Comparison of ENCODE assay signal across 21 cellular contexts in the genomic region with DNA sequence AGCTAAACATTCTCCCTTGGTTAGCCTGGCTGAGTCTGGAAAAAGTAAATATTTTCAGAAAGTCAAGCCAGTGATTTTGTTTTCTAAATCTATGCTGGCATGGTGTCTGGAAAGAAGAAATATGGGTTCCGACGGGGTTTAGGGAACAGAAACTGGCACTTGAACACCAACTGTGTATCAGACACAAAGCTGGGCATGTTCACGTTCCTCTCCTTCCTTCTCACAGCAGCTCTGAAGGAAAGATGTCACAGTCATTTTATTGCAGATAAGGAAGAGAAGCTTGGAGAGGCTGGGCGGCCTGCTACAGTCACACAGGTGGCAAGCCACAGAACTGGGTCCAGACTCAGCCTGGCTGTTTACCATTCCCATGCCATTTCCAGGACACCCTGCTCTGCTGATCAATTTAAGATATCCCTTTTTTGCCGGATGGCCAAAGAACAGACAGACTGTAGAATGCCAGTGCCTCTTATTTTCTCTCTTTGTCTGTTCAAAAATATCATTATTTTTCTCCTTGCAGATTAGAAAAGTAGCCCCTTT.
A peak's percentile ranks its signal among the peaks of the same experiment; 100 is the strongest.
DNase-seq lines count a peak whose midpoint lies in the region; ATAC-seq and TF ChIP-seq lines count a peak whose summit lies in the region.
"Had no signal": no experiment of that assay in that cellular context is flagged by ENCODE, and none has a peak within 500 bp of the region (broad histone marks: within the 10 kb centered on the region; RNA-seq: fewer than 3 reads in every experiment).

No MANE protein-coding gene starts in this region.

- H4K20me1 ChIP-seq in IMR-90 (ENCODE audit: insufficient read depth, low read length), result no peaks in the 10 kb centered on the region

- no peak overlapping the region; the same call in 1 of the 2 replicates for H3K23ac ChIP-seq in IMR-90 (ENCODE audit: low read depth, low read length)

- TF ChIP-seq CTCF in IMR-90 (conservative IDR thresholded peaks at IDR 0.05; ENCODE audit: low read depth, low read length), result no peak

- POLR2A ChIA-PET in IMR-90 (lab: Charles Lee; ENCODE audit: unreplicated experiment), result no interaction called here

- no peak overlapping the region for H4K91ac ChIP-seq in IMR-90 (ENCODE audit: insufficient read depth, low read depth, low read length)

- no peaks in the 10 kb centered on the region for H3K9me1 ChIP-seq in IMR-90 (ENCODE audit: insufficient read depth, low read length)

- no peak for TF ChIP-seq POLR2A in IMR-90 (IDR thresholded peaks at IDR 0.05; ENCODE audit: low read depth, low read length)

- no peak overlapping the region for H3K4me3 Mint-ChIP-seq in stimulated activated memory B cell treated with anti-CD40 and anti-IgM and Interleukin-4, amounts not matched to agents 10 μg/mL and 1 μg/mL and 100 μg/mL, for 72 hours
- H3K4me3 Mint-ChIP-seq: CD4-positive, CD25-positive, alpha-beta regulatory T cell; GM23338 had no signal

- H3K79me1 ChIP-seq in IMR-90 (ENCODE audit: low read depth in 1 of 2, low read length in 2 of 2), result no peaks in the 10 kb centered on the region

- no peak overlapping the region for H3K56ac ChIP-seq in IMR-90 (ENCODE audit: extremely low read depth, insufficient read depth, low read length)

- 0 out of 2 replicates have a peak overlapping the region, but pooled peaks have one; percentile 45 for H2BK20ac ChIP-seq in IMR-90 (ENCODE audit: low read depth, low read length)

- H3K18ac ChIP-seq in IMR-90 (ENCODE audit: low read depth, low read length), result no peak overlapping the region; the same call in 1 of the 2 replicates

- no peak overlapping the region for H3K4ac ChIP-seq in IMR-90 (ENCODE audit: low read depth, low read length)

- H3K4me1 Mint-ChIP-seq in stimulated activated memory B cell treated with anti-CD40 and anti-IgM and Interleukin-4, amounts not matched to agents 10 μg/mL and 1 μg/mL and 100 μg/mL, for 72 hours, result peaks cover 17% of the 10 kb centered on the region
- H3K4me1 Mint-ChIP-seq: CD4-positive, CD25-positive, alpha-beta regulatory T cell; GM23338 had no signal

- no peak overlapping the region for H2BK5ac ChIP-seq in IMR-90 (ENCODE audit: low read depth, low read length, poor library complexity, severe bottlenecking)

- intact Hi-C loops in IMR-90 (cut with micrococcal nuclease), result no loop called here

- H3K36me3 ChIP-seq in IMR-90 (ENCODE audit: control insufficient read depth, insufficient read depth, low read length), result no peaks in the 10 kb centered on the region
- H3K36me3 ChIP-seq: Peyer's patch had no signal

- peaks cover 3% of the 10 kb centered on the region for H3K9me3 Mint-ChIP-seq in stimulated activated memory B cell treated with anti-CD40 and anti-IgM and Interleukin-4, amounts not matched to agents 10 μg/mL and 1 μg/mL and 100 μg/mL, for 72 hours
- H3K9me3 Mint-ChIP-seq: GM23338 had no signal

- no peak overlapping the region for H4K8ac ChIP-seq in IMR-90 (ENCODE audit: low read depth in 2 of 2, low read length in 2 of 2)

- BruUV-seq in IMR-90 (replicated peaks; lab: Mats Ljungman, UMichigan), result no TSS peak

- in situ Hi-C loops in IMR-90 (cut with MboI; ENCODE audit: low sequenced_read_pairs), result no loop called here

- H2BK120ac ChIP-seq in IMR-90 (ENCODE audit: low read depth, low read length), result no peak overlapping the region

- no peak overlapping the region for H4K5ac ChIP-seq in IMR-90 (ENCODE audit: low read depth, low read length)

- TF ChIP-seq RAD21 in IMR-90 (IDR thresholded peaks at IDR 0.05; ENCODE audit: low read length), result no peak

- H3K4me2 ChIP-seq in IMR-90 (ENCODE audit: low read depth, low read length), result no peak overlapping the region; the same call in 1 of the 2 replicates
- H3K4me2 ChIP-seq: GM23338 had no signal

- H2AFZ ChIP-seq in IMR-90 (replicated peaks; ENCODE audit: low read length, poor library complexity), result no peak overlapping the region
- H2AFZ ChIP-seq: GM23338 had no signal

- no peak overlapping the region for H2BK15ac ChIP-seq in IMR-90 (ENCODE audit: low read depth, low read length)

- H2AK9ac ChIP-seq in IMR-90 (replicated peaks; ENCODE audit: low read depth, low read length, poor library complexity), result no peak overlapping the region

- H3K9ac ChIP-seq in IMR-90 (ENCODE audit: low read depth, low read length), result no peak overlapping the region

- no peaks in the 10 kb centered on the region for H3K27me3 Mint-ChIP-seq in stimulated activated memory B cell treated with anti-CD40 and anti-IgM and Interleukin-4, amounts not matched to agents 10 μg/mL and 1 μg/mL and 100 μg/mL, for 72 hours
- H3K27me3 Mint-ChIP-seq: CD4-positive, CD25-positive, alpha-beta regulatory T cell had no signal

- CTCF ChIA-PET in IMR-90 (lab: Yijun Ruan, JAX), result interaction anchor here (1.1 kb wide), 1 partner anchor 16 kb away, joined by 3 read pairs; no protein-coding TSS in a partner anchor

- no peaks in the 10 kb centered on the region for H3K36me3 Mint-ChIP-seq in stimulated activated memory B cell treated with anti-CD40 and anti-IgM and Interleukin-4, amounts not matched to agents 10 μg/mL and 1 μg/mL and 100 μg/mL, for 72 hours

- H3K27me3 ChIP-seq in IMR-90 (ENCODE audit: control insufficient read depth, insufficient read depth, low read length), result peaks cover 11% of the 10 kb centered on the region; the same call in 1 of the 2 replicates
- H3K27me3 ChIP-seq: Peyer's patch had no signal

- DNase-seq in IMR-90, result no peak
- DNase-seq in NOMO-1 (lab: John Stamatoyannopoulos, UW; ENCODE audit: unreplicated experiment in 2 of 2), result peak; percentile 20 to 82
- DNase-seq in hippocampal formation (lab: John Stamatoyannopoulos, UW), result peak; percentile 8 to 18
- no peak for DNase-seq in HuH-7.5 (ENCODE audit: low spot score)
- DNase-seq in activated CD4-positive, CD25-positive, alpha-beta regulatory T cell (lab: John Stamatoyannopoulos, UW), result no peak
- DNase-seq: ACHN; CD4-positive, CD25-positive, alpha-beta regulatory T cell; COR-L47; DMS 273 treated with DMSO at 0.1 percent for 48 hours; NCI-H1417; NCI-H187; NCI-H2107; NCI-H226; NCI-H524 treated with DMSO at 0.1 percent for 48 hours; Peyer's patch; T-helper 1 cell had no signal

- H3K4me1 ChIP-seq in IMR-90 (ENCODE audit: control insufficient read depth, insufficient read depth, low read length), result peaks cover 4% of the 10 kb centered on the region; the same call in 1 of the 2 replicates
- H3K4me1 ChIP-seq: Peyer's patch had no signal

- H3K14ac ChIP-seq in IMR-90 (replicated peaks; ENCODE audit: low read depth, low read length), result no peak overlapping the region

- H3K27ac Mint-ChIP-seq in stimulated activated memory B cell treated with anti-CD40 and anti-IgM and Interleukin-4, amounts not matched to agents 10 μg/mL and 1 μg/mL and 100 μg/mL, for 72 hours, result peak overlapping the region; percentile 43
- H3K27ac Mint-ChIP-seq: CD4-positive, CD25-positive, alpha-beta regulatory T cell; GM23338 had no signal

- no peak overlapping the region for H3K4me3 ChIP-seq in IMR-90 (ENCODE audit: insufficient read depth, low read depth, low read length)
- H3K4me3 ChIP-seq: GM23338, Peyer's patch had no signal

- ATAC-seq in IMR-90 (ENCODE audit: low read depth) (no peak), GM18502 (IDR thresholded peaks at IDR 0.05; ENCODE audit: poor library complexity, unreplicated experiment) (no peak)
- ATAC-seq in stimulated activated memory B cell treated with anti-CD40 and anti-IgM and Interleukin-4, amounts not matched to agents 10 μg/mL and 1 μg/mL and 100 μg/mL, for 72 hours, result no peak
- ATAC-seq: GM23338, HCT116, Right ventricle myocardium inferior had no signal

- dilution Hi-C loops in IMR-90 (cut with HindIII; ENCODE audit: low sequenced_read_pairs, unreplicated experiment), result no loop called here

- no peak overlapping the region for H3K27ac ChIP-seq in IMR-90 (ENCODE audit: insufficient read depth, low read length)
- H3K27ac ChIP-seq: Peyer's patch had no signal

- 0 out of 2 replicates have a peak, but pooled peaks cover 2% of the 10 kb centered on the region for H3K9me3 ChIP-seq in IMR-90 (ENCODE audit: control insufficient read depth, insufficient read depth, low read length)
- H3K9me3 ChIP-seq: Peyer's patch had no signal

- WGBS in IMR-90 (ENCODE audit: extremely low coverage in 2 of 2, insufficient read length in 1 of 2), 2 experiments, result no CpG with 5 or more reads among the region's 5 CpGs

- no peak overlapping the region for H2AK5ac ChIP-seq in IMR-90 (ENCODE audit: low read depth, low read length)

TF ChIP-seq in IMR-90, 13 proteins besides CTCF, POLR2A, EP300 and RAD21 (continues in another document):
- TF ChIP-seq MAZ (IDR thresholded peaks at IDR 0.05; ENCODE audit: borderline replicate concordance, low read depth, low read length) (no peak), FOS (IDR thresholded peaks at IDR 0.05; ENCODE audit: low read depth, low read length) (no peak), RCOR1 (IDR thresholded peaks at IDR 0.05; ENCODE audit: insufficient replicate concordance, low read length) (no peak), NFE2L2 (IDR thresholded peaks at IDR 0.05; ENCODE audit: low read depth, low read length) (no peak), MXI1 (IDR thresholded peaks at IDR 0.05; ENCODE audit: borderline replicate concordance, low read depth, low read length) (no peak), CEBPB (IDR thresholded peaks at IDR 0.05; ENCODE audit: low read depth, low read length) (no peak), CHD1 (IDR thresholded peaks at IDR 0.05; ENCODE audit: low read depth, low read length) (no peak), RFX5 (IDR thresholded peaks at IDR 0.05; ENCODE audit: low read depth, low read length) (no peak), SMC3 (IDR thresholded peaks at IDR 0.05; ENCODE audit: low read depth, low read length) (no peak), MAFK (IDR thresholded peaks at IDR 0.05; ENCODE audit: low read depth, low read length) (no peak), BHLHE40 (IDR thresholded peaks at IDR 0.05; ENCODE audit: low read depth, low read length) (no peak)
- TF ChIP-seq, protein P1, sequence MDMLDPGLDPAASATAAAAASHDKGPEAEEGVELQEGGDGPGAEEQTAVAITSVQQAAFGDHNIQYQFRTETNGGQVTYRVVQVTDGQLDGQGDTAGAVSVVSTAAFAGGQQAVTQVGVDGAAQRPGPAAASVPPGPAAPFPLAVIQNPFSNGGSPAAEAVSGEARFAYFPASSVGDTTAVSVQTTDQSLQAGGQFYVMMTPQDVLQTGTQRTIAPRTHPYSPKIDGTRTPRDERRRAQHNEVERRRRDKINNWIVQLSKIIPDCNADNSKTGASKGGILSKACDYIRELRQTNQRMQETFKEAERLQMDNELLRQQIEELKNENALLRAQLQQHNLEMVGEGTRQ (IDR thresholded peaks at IDR 0.05; ENCODE audit: low read depth, low read length), result no peak

Comparison
In these comparisons a context has a peak if more than half of its experiments do, and no peak if none do; other contexts are left out.
1. DNase-seq: peak in NOMO-1 (2 of 2) and hippocampal formation (2 of 2); none in IMR-90 (single experiment), HuH-7.5 (single experiment) and activated CD4-positive, CD25-positive, alpha-beta regulatory T cell (0 of 4).